Comparison of ENCODE assay signal across 22 cellular contexts in genomic region chr13:111954681-111955411, GRCh38.
DNase-seq lines count a peak whose midpoint lies in the region; ATAC-seq and TF ChIP-seq lines count a peak whose summit lies in the region.
"Had no signal": no experiment of that assay in that cellular context is flagged by ENCODE, and none has a peak within 500 bp of the region (broad histone marks: within the 10 kb centered on the region; RNA-seq: fewer than 3 reads in every experiment).

No MANE protein-coding gene starts in this region.

- POLR2A ChIA-PET in activated CD4-positive, alpha-beta memory T cell treated with anti-CD3 and anti-CD28 coated beads for 36 hours (lab: Charles Lee) = no interaction called here

- H3K4me2 ChIP-seq in mesenchymal stem cell (ENCODE audit: low read length, poor library complexity, severe bottlenecking) = no peak overlapping the region
- H3K4me2 ChIP-seq: KMS-11 had no signal

- TF ChIP-seq CTCF in right atrium auricular region (IDR thresholded peaks at IDR 0.05) = no peak
- no peak for TF ChIP-seq CTCF in heart right ventricle (IDR thresholded peaks at IDR 0.05)
- TF ChIP-seq CTCF in GM20000 (IDR thresholded peaks at IDR 0.05; ENCODE audit: extremely low read depth, missing control alignments) = no peak

- no peaks in the 10 kb centered on the region for H3K27me3 ChIP-seq in right atrium auricular region
- H3K27me3 ChIP-seq in heart right ventricle = peaks cover 0 to 42% (median 31%) of the 10 kb centered on the region in 7 donors
- no peaks in the 10 kb centered on the region for H3K27me3 ChIP-seq in mesenchymal stem cell (ENCODE audit: control insufficient read depth in 1 of 2, insufficient read depth in 1 of 2, low read length in 2 of 2)

- no peaks in the 10 kb centered on the region for H3K4me1 Mint-ChIP-seq in activated CD4-positive, alpha-beta memory T cell treated with anti-CD3 and anti-CD28 coated beads for 36 hours (ENCODE audit: low read depth)
- H3K4me1 Mint-ChIP-seq: CD14-positive monocyte, naive B cell had no signal

- no peak overlapping the region for H4K8ac ChIP-seq in mesenchymal stem cell (ENCODE audit: low read length)

- H3K4me1 ChIP-seq in right atrium auricular region (no peaks in the 10 kb centered on the region), heart right ventricle (no peaks in the 10 kb centered on the region), mesenchymal stem cell (ENCODE audit: control insufficient read depth, insufficient read depth, low read depth, low read length) (no peaks in the 10 kb centered on the region)

- H3K23ac ChIP-seq in mesenchymal stem cell (ENCODE audit: low read length in 2 of 2) = no peak overlapping the region

- H2BK5ac ChIP-seq in mesenchymal stem cell (ENCODE audit: low read depth, low read length, poor library complexity, severe bottlenecking) = no peak overlapping the region

- no peak for ATAC-seq in heart right ventricle

- H2AFZ ChIP-seq in mesenchymal stem cell (ENCODE audit: low read depth, low read length) = no peak overlapping the region

- CTCF ChIA-PET in activated CD4-positive, alpha-beta memory T cell treated with anti-CD3 and anti-CD28 coated beads for 36 hours (lab: Charles Lee) = no interaction called here

- H2BK12ac ChIP-seq in mesenchymal stem cell (ENCODE audit: low read length in 2 of 2) = no peak overlapping the region

- no peaks in the 10 kb centered on the region for H3K79me1 ChIP-seq in mesenchymal stem cell (replicated peaks; ENCODE audit: low read length, poor library complexity, severe bottlenecking)

- peaks cover 4% of the 10 kb centered on the region for H3K9me3 Mint-ChIP-seq in activated CD4-positive, alpha-beta memory T cell treated with anti-CD3 and anti-CD28 coated beads for 36 hours

- intact Hi-C loops in heart right ventricle (cut with DNase I) = no loop called here
- intact Hi-C loops in activated CD4-positive, alpha-beta memory T cell treated with anti-CD3 and anti-CD28 coated beads for 36 hours (cut with micrococcal nuclease) = no loop called here

- no peak overlapping the region for H3K4me3 ChIP-seq in right atrium auricular region
- H3K4me3 ChIP-seq in heart right ventricle = no peak overlapping the region
- H3K4me3 ChIP-seq in mesenchymal stem cell (ENCODE audit: insufficient read depth in 1 of 2, low read depth in 1 of 2, low read length in 2 of 2) = no peak overlapping the region
- H3K4me3 ChIP-seq: lung had no signal

- H3K9ac ChIP-seq in mesenchymal stem cell (ENCODE audit: low read length) = no peak overlapping the region
- H3K9ac ChIP-seq: KMS-11 had no signal

- H3K27me3 Mint-ChIP-seq in activated CD4-positive, alpha-beta memory T cell treated with anti-CD3 and anti-CD28 coated beads for 36 hours = no peaks in the 10 kb centered on the region
- H3K27me3 Mint-ChIP-seq: naive B cell had no signal

- H2AK5ac ChIP-seq in mesenchymal stem cell (ENCODE audit: low read length, severe bottlenecking) = no peak overlapping the region

- H2BK15ac ChIP-seq in mesenchymal stem cell (ENCODE audit: low read depth, poor library complexity, severe bottlenecking) = no peak overlapping the region

- H3K14ac ChIP-seq in mesenchymal stem cell (ENCODE audit: low read length in 2 of 2) = no peak overlapping the region

- peaks cover 0 to 14% of the 10 kb centered on the region in 2 donors for H3K9me3 ChIP-seq in right atrium auricular region
- peaks cover 0 to 19% (median 8%) of the 10 kb centered on the region in 11 donors for H3K9me3 ChIP-seq in heart right ventricle
- H3K9me3 ChIP-seq in mesenchymal stem cell (ENCODE audit: control insufficient read depth, low read length) = peaks cover 20% of the 10 kb centered on the region

- WGBS in heart right ventricle, 2 donors = 67 to 69% methylated on average over 18 of the region's 18 CpGs
- 70% methylated on average over 18 of the region's 18 CpGs for WGBS in mesenchymal stem cell

- H3K4ac ChIP-seq in mesenchymal stem cell (ENCODE audit: low read depth in 1 of 2, low read length in 2 of 2) = no peak overlapping the region

- H3K18ac ChIP-seq in mesenchymal stem cell (ENCODE audit: low read depth in 1 of 2, low read length in 2 of 2) = no peak overlapping the region

- H3K27ac Mint-ChIP-seq in activated CD4-positive, alpha-beta memory T cell treated with anti-CD3 and anti-CD28 coated beads for 36 hours = no peak overlapping the region
- H3K27ac Mint-ChIP-seq: CD14-positive monocyte, naive B cell had no signal

- H3K36me3 Mint-ChIP-seq in activated CD4-positive, alpha-beta memory T cell treated with anti-CD3 and anti-CD28 coated beads for 36 hours = no peaks in the 10 kb centered on the region
- H3K36me3 Mint-ChIP-seq: CD14-positive monocyte, naive B cell had no signal

- H4K91ac ChIP-seq in mesenchymal stem cell (ENCODE audit: low read length) = no peak overlapping the region

- no peak overlapping the region for H3K27ac ChIP-seq in right atrium auricular region
- H3K27ac ChIP-seq in heart right ventricle = no peak overlapping the region
- H3K27ac ChIP-seq in mesenchymal stem cell (ENCODE audit: low read length, poor library complexity, severe bottlenecking) = no peak overlapping the region
- H3K27ac ChIP-seq: KMS-11 had no signal

- H2BK120ac ChIP-seq in mesenchymal stem cell (ENCODE audit: low read depth, low read length) = no peak overlapping the region

- H3K4me3 Mint-ChIP-seq in activated CD4-positive, alpha-beta memory T cell treated with anti-CD3 and anti-CD28 coated beads for 36 hours = no peak overlapping the region
- H3K4me3 Mint-ChIP-seq: CD14-positive monocyte had no signal

- H3K36me3 ChIP-seq in right atrium auricular region (no peaks in the 10 kb centered on the region), heart right ventricle (no peaks in the 10 kb centered on the region), mesenchymal stem cell (ENCODE audit: control insufficient read depth in 1 of 2, insufficient read depth in 2 of 2, low read depth in 1 of 2, low read length in 2 of 2) (no peaks in the 10 kb centered on the region)

- DNase-seq in right atrium auricular region (ENCODE audit: low spot score) = peak; percentile 50
- DNase-seq in heart right ventricle = no peak
- DNase-seq in RPMI8226 = peak; percentile 32
- peak; percentile 29 for DNase-seq in mesenchymal stem cell
- no peak for DNase-seq in AML-193 (lab: John Stamatoyannopoulos, UW)
- no peak for DNase-seq in GM20000 (ENCODE audit: low spot score)
- DNase-seq in cerebellum (ENCODE audit: low spot score) = no peak
- no peak for DNase-seq in activated CD4-positive, alpha-beta memory T cell treated with anti-CD3 and anti-CD28 coated beads for 36 hours
- DNase-seq: activated CD4-positive, alpha-beta T cell treated with anti-CD3 and anti-CD28 coated beads for 4 hours; activated gamma-delta T cell treated with Interleukin-2 at 50 U/mL for 16 hours; DMS 273 treated with DMSO at 0.1 percent for 48 hours; GDM1; naive B cell; NCI-H1092 treated with DMSO at 0.1 percent for 48 hours; NCI-H2029 treated with DMSO at 0.1 percent for 48 hours; NCI-H446 treated with DMSO at 0.1 percent for 48 hours; retina; SHP77; stimulated activated CD4-positive, alpha-beta T cell treated with anti-CD3 and anti-CD28 coated beads, Interleukin-12 subunit alpha, Interleukin-12 subunit beta, amount 100 ng/mL, for 4 hours had no signal

Comparison
In these comparisons a context has a peak if more than half of its experiments do, and no peak if none do; other contexts are left out.
1. DNase-seq: peak in right atrium auricular region (single experiment), RPMI8226 (single experiment) and mesenchymal stem cell (single experiment); none in heart right ventricle (0 of 2), AML-193 (0 of 2), GM20000 (single experiment), cerebellum (single experiment) and activated CD4-positive, alpha-beta memory T cell treated with anti-CD3 and anti-CD28 coated beads for 36 hours (single experiment).